35 cellular contexts compared by ENCODE assay signal in the genomic region with DNA sequence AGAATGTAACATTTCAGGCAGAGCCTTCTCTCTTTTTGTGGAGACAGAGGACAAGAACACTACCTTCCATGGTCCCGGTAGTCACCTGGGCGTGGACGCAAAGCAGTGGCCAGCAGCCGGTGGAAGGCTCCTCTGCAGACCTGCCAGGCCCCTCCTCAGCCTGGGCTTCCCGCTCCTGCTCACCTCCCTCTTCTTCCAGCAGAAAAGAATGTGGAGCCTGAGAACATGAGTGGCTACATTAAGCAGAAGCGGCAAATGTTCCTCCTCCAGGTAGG. TPM values are rescaled to one million over a fixed set of nuclear protein-coding genes. Genes with fewer than 3 reads are reported as not detected.
"Had no signal": no experiment of that assay in that cellular context is flagged by ENCODE, and none has a peak within 500 bp of the region (broad histone marks: within the 10 kb centered on the region; RNA-seq: fewer than 3 reads in every experiment).

No MANE protein-coding gene starts in this region.

- H3K4me3 ChIP-seq: ascending aorta, cardiac muscle cell, MG63, Peyer's patch had no signal

- H3K36me3 Mint-ChIP-seq: activated naive CD4-positive, alpha-beta T cell treated with anti-CD3 and anti-CD28 coated beads, Interleukin-2, amount 50 U/mL, for 24 hours; activated naive CD8-positive, alpha-beta T cell treated with anti-CD3 and anti-CD28 coated beads, Interleukin-2, amount 10 ng/mL, durations not matched to agents 7 days and 5 days; WTC11 had no signal

- H3K27me3 Mint-ChIP-seq: activated CD4-positive, alpha-beta T cell treated with anti-CD3 and anti-CD28 coated beads, Interleukin-2, amount 10 ng/mL, durations not matched to agents 7 days and 5 days had no signal

- DNase-seq: activated CD4-positive, alpha-beta T cell treated with anti-CD3 and anti-CD28 coated beads for 36 hours; activated CD4-positive, alpha-beta T cell treated with anti-CD3 and anti-CD28 coated beads, Interleukin-2, amount 10 ng/mL, durations not matched to agents 7 days and 5 days; activated CD4-positive, alpha-beta T cell treated with anti-CD3 and anti-CD28 coated beads, Interleukin-2, amount 50 U/mL, for 48 hours; activated CD8-positive, alpha-beta T cell treated with anti-CD3 and anti-CD28 coated beads, Interleukin-2, amount 10 ng/mL, durations not matched to agents 7 days and 5 days; activated gamma-delta T cell; activated naive CD4-positive, alpha-beta T cell treated with Interleukin-2 at 50 U/mL for 16 hours; activated naive CD8-positive, alpha-beta T cell treated with anti-CD3 and anti-CD28 coated beads, Interleukin-2, amount 10 ng/mL, durations not matched to agents 7 days and 5 days; activated T-cell treated with anti-CD3 and anti-CD28 coated beads, Interleukin-2, amount 50 U/mL, for 24 hours; amygdala; Kasumi-1; KG1; MG63; NCI-H1092; NCI-H1436 treated with DMSO at 0.1 percent for 48 hours; NCI-H1694 treated with DMSO at 0.1 percent for 48 hours; NCI-H2029; NCI-H345; NCI-H526; NCI-H748 treated with DMSO at 0.1 percent for 48 hours; NK-92 treated with Interleukin-12 subunit alpha and Interleukin-12 subunit beta, amount 100 ng/mL, for 24 hours; PC-3; RPMI8226 had no signal

- H3K27ac Mint-ChIP-seq: activated CD4-positive, alpha-beta T cell treated with anti-CD3 and anti-CD28 coated beads for 36 hours; activated CD4-positive, alpha-beta T cell treated with anti-CD3 and anti-CD28 coated beads, Interleukin-2, amount 10 ng/mL, durations not matched to agents 7 days and 5 days; activated CD8-positive, alpha-beta T cell treated with anti-CD3 and anti-CD28 coated beads, Interleukin-2, amount 10 ng/mL, durations not matched to agents 7 days and 5 days; activated naive CD4-positive, alpha-beta T cell treated with anti-CD3 and anti-CD28 coated beads, Interleukin-2, amount 50 U/mL, for 24 hours; activated naive CD8-positive, alpha-beta T cell treated with anti-CD3 and anti-CD28 coated beads, Interleukin-2, amount 10 ng/mL, durations not matched to agents 7 days and 5 days; activated T-cell treated with anti-CD3 and anti-CD28 coated beads, Interleukin-2, amount 50 U/mL, for 24 hours; activated T-helper 2 cell treated with anti-CD3 and anti-CD28 coated beads, Interferon-gamma antibody, Interleukin-2, Interleukin-4, amounts not matched to agents 10 μg/mL and 5 μg/mL and 100 μg/mL, durations not matched to agents 14 hours and 24 hours and 36 hours; IgD-negative memory B cell; T-helper 1 cell treated with Interleukin-12 subunit alpha and Interleukin-12 subunit beta and Interleukin-4 antibody, amounts not matched to agents 30 μg/mL and 1 μg/mL, for 36 hours; T-helper 2 cell treated with Interferon-gamma antibody and Interleukin-4, amounts not matched to agents 5 μg/mL and 100 μg/mL, for 36 hours; WTC11 had no signal

- H3K4me1 Mint-ChIP-seq: activated CD4-positive, alpha-beta T cell treated with anti-CD3 and anti-CD28 coated beads for 36 hours; activated CD4-positive, alpha-beta T cell treated with anti-CD3 and anti-CD28 coated beads, Interleukin-2, amount 10 ng/mL, durations not matched to agents 7 days and 5 days; activated naive CD4-positive, alpha-beta T cell treated with anti-CD3 and anti-CD28 coated beads, Interleukin-2, amount 50 U/mL, for 24 hours; central memory CD8-positive, alpha-beta T cell had no signal

- ATAC-seq: activated CD4-positive, alpha-beta T cell treated with anti-CD3 and anti-CD28 coated beads for 36 hours; activated CD4-positive, CD25-positive, alpha-beta regulatory T cell treated with anti-CD3 and anti-CD28 coated beads, Interleukin-2, amount 50 U/mL, for 24 hours; activated CD8-positive, alpha-beta T cell treated with anti-CD3 and anti-CD28 coated beads, Interleukin-2, amount 10 ng/mL, durations not matched to agents 7 days and 5 days; PC-3; Right ventricle myocardium inferior; WTC11 had no signal

- H3K9me3 Mint-ChIP-seq: activated CD4-positive, alpha-beta T cell treated with anti-CD3 and anti-CD28 coated beads, Interleukin-2, amount 10 ng/mL, durations not matched to agents 7 days and 5 days; activated naive CD4-positive, alpha-beta T cell treated with anti-CD3 and anti-CD28 coated beads, Interleukin-2, amount 50 U/mL, for 24 hours; activated naive CD8-positive, alpha-beta T cell treated with anti-CD3 and anti-CD28 coated beads, Interleukin-2, amount 10 ng/mL, durations not matched to agents 7 days and 5 days; activated T-cell treated with anti-CD3 and anti-CD28 coated beads, Interleukin-2, amount 50 U/mL, for 24 hours; activated T-helper 2 cell treated with anti-CD3 and anti-CD28 coated beads, Interferon-gamma antibody, Interleukin-2, Interleukin-4, amounts not matched to agents 10 μg/mL and 5 μg/mL and 100 μg/mL, durations not matched to agents 14 hours and 24 hours and 36 hours; central memory CD8-positive, alpha-beta T cell; IgD-negative memory B cell; T-helper 1 cell treated with Interleukin-12 subunit alpha and Interleukin-12 subunit beta and Interleukin-4 antibody, amounts not matched to agents 30 μg/mL and 1 μg/mL, for 36 hours; T-helper 2 cell treated with Interferon-gamma antibody and Interleukin-4, amounts not matched to agents 5 μg/mL and 100 μg/mL, for 36 hours; WTC11 had no signal

- H3K4me3 Mint-ChIP-seq: activated CD4-positive, alpha-beta T cell treated with anti-CD3 and anti-CD28 coated beads for 36 hours; activated CD4-positive, alpha-beta T cell treated with anti-CD3 and anti-CD28 coated beads, Interleukin-2, amount 10 ng/mL, durations not matched to agents 7 days and 5 days; activated CD8-positive, alpha-beta T cell treated with anti-CD3 and anti-CD28 coated beads, Interleukin-2, amount 10 ng/mL, durations not matched to agents 7 days and 5 days; activated naive CD4-positive, alpha-beta T cell treated with anti-CD3 and anti-CD28 coated beads, Interleukin-2, amount 50 U/mL, for 24 hours; activated naive CD8-positive, alpha-beta T cell treated with anti-CD3 and anti-CD28 coated beads, Interleukin-2, amount 10 ng/mL, durations not matched to agents 7 days and 5 days; activated T-cell treated with anti-CD3 and anti-CD28 coated beads, Interleukin-2, amount 50 U/mL, for 24 hours; central memory CD8-positive, alpha-beta T cell; IgD-negative memory B cell; T-helper 1 cell treated with Interleukin-12 subunit alpha and Interleukin-12 subunit beta and Interleukin-4 antibody, amounts not matched to agents 30 μg/mL and 1 μg/mL, for 36 hours; T-helper 2 cell treated with Interferon-gamma antibody and Interleukin-4, amounts not matched to agents 5 μg/mL and 100 μg/mL, for 36 hours; WTC11 had no signal

- H3K27ac ChIP-seq: ascending aorta, cardiac muscle cell, Peyer's patch had no signal

RNA-seq across cellular contexts. Expression of a gene that starts 23.5 kb away (rescaled TPM):
- total RNA-seq: activated CD4-positive, alpha-beta T cell treated with anti-CD3 and anti-CD28 coated beads for 36 hours; activated CD4-positive, alpha-beta T cell treated with anti-CD3 and anti-CD28 coated beads, Interleukin-2, amount 10 ng/mL, durations not matched to agents 7 days and 5 days; activated CD8-positive, alpha-beta T cell treated with anti-CD3 and anti-CD28 coated beads, Interleukin-2, amount 10 ng/mL, durations not matched to agents 7 days and 5 days; activated naive CD8-positive, alpha-beta T cell treated with anti-CD3 and anti-CD28 coated beads, Interleukin-2, amount 10 ng/mL, durations not matched to agents 7 days and 5 days; activated T-helper 2 cell treated with anti-CD3 and anti-CD28 coated beads, Interferon-gamma antibody, Interleukin-2, Interleukin-4, amounts not matched to agents 10 μg/mL and 5 μg/mL and 100 μg/mL, durations not matched to agents 14 hours and 24 hours and 36 hours; ascending aorta; cardiac muscle cell; NCI-H460; PC-3; Peyer's patch; Right ventricle myocardium inferior; WTC11 had no signal
